In the genomic region with DNA sequence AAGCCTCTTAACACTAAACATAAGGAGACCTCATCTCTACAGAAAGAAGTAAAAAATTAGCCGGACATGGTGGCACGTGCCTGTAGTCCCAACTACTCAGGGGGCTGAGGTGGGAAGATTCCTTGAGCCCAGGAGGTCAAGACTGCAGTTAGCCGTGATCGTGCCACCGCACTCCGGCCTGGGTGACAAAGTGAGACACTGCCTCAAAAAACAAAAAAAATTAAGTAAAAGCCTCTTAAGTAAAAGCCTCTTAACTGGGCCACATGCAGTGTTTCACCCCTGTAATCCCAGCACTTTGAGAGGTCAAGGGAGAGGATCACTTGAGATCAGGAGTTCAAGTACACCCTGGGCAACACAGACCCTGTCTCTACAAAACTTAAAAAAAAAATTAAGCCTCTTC, we compare ENCODE assay signal across 1 cellular context.
TF ChIP-seq lines count a peak whose summit lies in the region.

No MANE protein-coding gene starts in this region.

TF ChIP-seq in WTC11, 78 proteins besides CTCF, POLR2A, EP300 and RAD21 (continued from another document):
- TF ChIP-seq, protein P1, sequence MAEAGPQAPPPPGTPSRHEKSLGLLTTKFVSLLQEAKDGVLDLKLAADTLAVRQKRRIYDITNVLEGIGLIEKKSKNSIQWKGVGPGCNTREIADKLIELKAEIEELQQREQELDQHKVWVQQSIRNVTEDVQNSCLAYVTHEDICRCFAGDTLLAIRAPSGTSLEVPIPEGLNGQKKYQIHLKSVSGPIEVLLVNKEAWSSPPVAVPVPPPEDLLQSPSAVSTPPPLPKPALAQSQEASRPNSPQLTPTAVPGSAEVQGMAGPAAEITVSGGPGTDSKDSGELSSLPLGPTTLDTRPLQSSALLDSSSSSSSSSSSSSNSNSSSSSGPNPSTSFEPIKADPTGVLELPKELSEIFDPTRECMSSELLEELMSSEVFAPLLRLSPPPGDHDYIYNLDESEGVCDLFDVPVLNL (CRISPR knock-in tag; IDR thresholded peaks at IDR 0.05; ENCODE audit: borderline replicate concordance, low read depth): no peak
- TF ChIP-seq TP53 (CRISPR knock-in tag; IDR thresholded peaks at IDR 0.05): no peak
- TF ChIP-seq, protein P2, sequence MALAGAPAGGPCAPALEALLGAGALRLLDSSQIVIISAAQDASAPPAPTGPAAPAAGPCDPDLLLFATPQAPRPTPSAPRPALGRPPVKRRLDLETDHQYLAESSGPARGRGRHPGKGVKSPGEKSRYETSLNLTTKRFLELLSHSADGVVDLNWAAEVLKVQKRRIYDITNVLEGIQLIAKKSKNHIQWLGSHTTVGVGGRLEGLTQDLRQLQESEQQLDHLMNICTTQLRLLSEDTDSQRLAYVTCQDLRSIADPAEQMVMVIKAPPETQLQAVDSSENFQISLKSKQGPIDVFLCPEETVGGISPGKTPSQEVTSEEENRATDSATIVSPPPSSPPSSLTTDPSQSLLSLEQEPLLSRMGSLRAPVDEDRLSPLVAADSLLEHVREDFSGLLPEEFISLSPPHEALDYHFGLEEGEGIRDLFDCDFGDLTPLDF (CRISPR knock-in tag; IDR thresholded peaks at IDR 0.05): no peak
- TF ChIP-seq, protein P3, sequence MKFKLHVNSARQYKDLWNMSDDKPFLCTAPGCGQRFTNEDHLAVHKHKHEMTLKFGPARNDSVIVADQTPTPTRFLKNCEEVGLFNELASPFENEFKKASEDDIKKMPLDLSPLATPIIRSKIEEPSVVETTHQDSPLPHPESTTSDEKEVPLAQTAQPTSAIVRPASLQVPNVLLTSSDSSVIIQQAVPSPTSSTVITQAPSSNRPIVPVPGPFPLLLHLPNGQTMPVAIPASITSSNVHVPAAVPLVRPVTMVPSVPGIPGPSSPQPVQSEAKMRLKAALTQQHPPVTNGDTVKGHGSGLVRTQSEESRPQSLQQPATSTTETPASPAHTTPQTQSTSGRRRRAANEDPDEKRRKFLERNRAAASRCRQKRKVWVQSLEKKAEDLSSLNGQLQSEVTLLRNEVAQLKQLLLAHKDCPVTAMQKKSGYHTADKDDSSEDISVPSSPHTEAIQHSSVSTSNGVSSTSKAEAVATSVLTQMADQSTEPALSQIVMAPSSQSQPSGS (CRISPR knock-in tag; IDR thresholded peaks at IDR 0.05; ENCODE audit: borderline replicate concordance, low read depth): no peak
- no peak for TF ChIP-seq ZNF138 (CRISPR knock-in tag; conservative IDR thresholded peaks at IDR 0.05)
- TF ChIP-seq RORB (CRISPR knock-in tag; IDR thresholded peaks at IDR 0.05): no peak
- TF ChIP-seq, protein P4, sequence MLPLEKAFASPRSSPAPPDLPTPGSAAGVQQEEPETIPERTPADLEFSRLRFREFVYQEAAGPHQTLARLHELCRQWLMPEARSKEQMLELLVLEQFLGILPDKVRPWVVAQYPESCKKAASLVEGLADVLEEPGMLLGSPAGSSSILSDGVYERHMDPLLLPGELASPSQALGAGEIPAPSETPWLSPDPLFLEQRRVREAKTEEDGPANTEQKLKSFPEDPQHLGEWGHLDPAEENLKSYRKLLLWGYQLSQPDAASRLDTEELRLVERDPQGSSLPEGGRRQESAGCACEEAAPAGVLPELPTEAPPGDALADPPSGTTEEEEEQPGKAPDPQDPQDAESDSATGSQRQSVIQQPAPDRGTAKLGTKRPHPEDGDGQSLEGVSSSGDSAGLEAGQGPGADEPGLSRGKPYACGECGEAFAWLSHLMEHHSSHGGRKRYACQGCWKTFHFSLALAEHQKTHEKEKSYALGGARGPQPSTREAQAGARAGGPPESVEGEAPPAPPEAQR (CRISPR knock-in tag; IDR thresholded peaks at IDR 0.05): no peak
TF ChIP-seq in WTC11: peak in this region for 0.
